14 cellular contexts compared by ENCODE assay signal in genomic region chr9:97413462-97413861, GRCh38. TPM values are rescaled to one million over a fixed set of nuclear protein-coding genes. Genes with fewer than 3 reads are reported as not detected.
DNase-seq lines count a peak whose midpoint lies in the region; FAIRE-seq and TF ChIP-seq lines count a peak whose summit lies in the region.
"Had no signal": no experiment of that assay in that cellular context is flagged by ENCODE, and none has a peak within 500 bp of the region (broad histone marks: within the 10 kb centered on the region; RNA-seq: fewer than 3 reads in every experiment).

No MANE protein-coding gene starts in this region.

- H3K27me3 ChIP-seq in BLaER1 (no peaks in the 10 kb centered on the region), GM06990 (replicated peaks; ENCODE audit: control insufficient read depth, insufficient read depth, low read length) (no peaks in the 10 kb centered on the region), muscle layer of duodenum (ENCODE audit: low read depth, low read length) (no peaks in the 10 kb centered on the region), thyroid gland (no peaks in the 10 kb centered on the region), small intestine (ENCODE audit: control insufficient read depth in 2 of 2, insufficient read depth in 2 of 2, low read length in 2 of 2) (no peaks in the 10 kb centered on the region)
- H3K27me3 ChIP-seq: gastrocnemius medialis had no signal

- H3K27ac Mint-ChIP-seq in activated naive CD8-positive, alpha-beta T cell treated with anti-CD3 and anti-CD28 coated beads for 36 hours, result no peak overlapping the region

- H3K4me3 Mint-ChIP-seq in activated naive CD8-positive, alpha-beta T cell treated with anti-CD3 and anti-CD28 coated beads for 36 hours, result peak overlapping the region; percentile 11

- DNase-seq in GM06990 (ENCODE audit: extremely low read depth, insufficient read length), result no peak
- DNase-seq in activated naive CD8-positive, alpha-beta T cell treated with anti-CD3 and anti-CD28 coated beads for 36 hours, result no peak
- DNase-seq in thyroid gland, result no peak
- DNase-seq in small intestine, result no peak
- no peak for DNase-seq in NCI-H128 (lab: John Stamatoyannopoulos, UW; ENCODE audit: unreplicated experiment)
- no peak for DNase-seq in SKM-1 (lab: John Stamatoyannopoulos, UW; ENCODE audit: unreplicated experiment)
- DNase-seq: DMS79, gastrocnemius medialis, NCI-H226, right cardiac atrium, SHP77 treated with DMSO at 0.1 percent for 48 hours had no signal

- FAIRE-seq in small intestine (lab: Jason Lieb, UNC), result no peak
- FAIRE-seq: bronchial epithelial cell had no signal

- peaks cover 15% of the 10 kb centered on the region for H3K4me1 Mint-ChIP-seq in activated naive CD8-positive, alpha-beta T cell treated with anti-CD3 and anti-CD28 coated beads for 36 hours

- H3K4me1 ChIP-seq in BLaER1 (peaks cover 18% of the 10 kb centered on the region), muscle layer of duodenum (ENCODE audit: control insufficient read depth in 1 of 2, insufficient read depth in 2 of 2, low read length in 2 of 2) (peaks cover 4 to 5% of the 10 kb centered on the region in 2 donors), thyroid gland (peaks cover 7 to 8% of the 10 kb centered on the region in 2 donors), small intestine (ENCODE audit: control insufficient read depth in 2 of 2, insufficient read depth in 1 of 2, low read depth in 1 of 2, low read length in 1 of 2) (peaks cover 5 to 10% of the 10 kb centered on the region in 2 donors)

- 78 to 84% methylated on average over 4 of the region's 4 CpGs for WGBS in thyroid gland, 2 donors
- 20 to 56% (median 33%) methylated on average over 4 of the region's 4 CpGs for whole genome bisulfite sequencing in small intestine, 3 donors

- TF ChIP-seq CTCF in GM06990 (IDR thresholded peaks at IDR 0.05; ENCODE audit: insufficient read depth, low read length, poor library complexity, severe bottlenecking) (no peak), thyroid gland (IDR thresholded peaks at IDR 0.05) (no peak)

- peak overlapping the region; percentile 93 for H3K4me2 ChIP-seq in BLaER1

- H3K36me3 Mint-ChIP-seq in activated naive CD8-positive, alpha-beta T cell treated with anti-CD3 and anti-CD28 coated beads for 36 hours, result no peaks in the 10 kb centered on the region

- H3K9me3 Mint-ChIP-seq in activated naive CD8-positive, alpha-beta T cell treated with anti-CD3 and anti-CD28 coated beads for 36 hours, result no peaks in the 10 kb centered on the region

- intact Hi-C loops in thyroid gland (cut with DNase I), result no loop called here

- peaks cover 7% of the 10 kb centered on the region for H3K27me3 Mint-ChIP-seq in activated naive CD8-positive, alpha-beta T cell treated with anti-CD3 and anti-CD28 coated beads for 36 hours

- H3K9me3 ChIP-seq in BLaER1, result peaks cover 3% of the 10 kb centered on the region; the same call in 1 of the 2 replicates
- no peaks in the 10 kb centered on the region for H3K9me3 ChIP-seq in muscle layer of duodenum (ENCODE audit: control insufficient read depth in 1 of 2, low read length in 2 of 2)
- H3K9me3 ChIP-seq in thyroid gland, result no peaks in the 10 kb centered on the region
- H3K9me3 ChIP-seq in small intestine (ENCODE audit: control insufficient read depth, low read depth), result no peaks in the 10 kb centered on the region
- H3K9me3 ChIP-seq: gastrocnemius medialis had no signal

- H3K27ac ChIP-seq in BLaER1 (no peak overlapping the region), muscle layer of duodenum (ENCODE audit: low read length) (peak overlapping the region; percentile 8), thyroid gland (peak overlapping the region in 1 of 3 donors; percentile 91), small intestine (ENCODE audit: low read depth in 1 of 2, low read length in 1 of 2) (peak overlapping the region in 1 of 2 donors; percentile 3)

- H3K36me3 ChIP-seq in BLaER1 (no peaks in the 10 kb centered on the region), GM06990 (ENCODE audit: control insufficient read depth, insufficient read depth, low read length) (no peaks in the 10 kb centered on the region), muscle layer of duodenum (ENCODE audit: control insufficient read depth in 1 of 2, insufficient read depth in 2 of 2, low read length in 2 of 2) (no peaks in the 10 kb centered on the region), thyroid gland (no peaks in the 10 kb centered on the region), small intestine (ENCODE audit: control insufficient read depth in 2 of 2, insufficient read depth in 2 of 2, low read length in 2 of 2) (no peaks in the 10 kb centered on the region)
- H3K36me3 ChIP-seq: gastrocnemius medialis had no signal

- H3K4me3 ChIP-seq in BLaER1 (peak overlapping the region; percentile 98; the same call in 1 of the 2 replicates), GM06990 (replicated peaks; ENCODE audit: low read depth, low read length) (peak overlapping the region; percentile 84), muscle layer of duodenum (ENCODE audit: low read depth in 1 of 2, low read length in 2 of 2) (peak overlapping the region in 1 of 2 donors; percentile 88), thyroid gland (replicated peaks in 1 of 3) (no peak overlapping the region), small intestine (ENCODE audit: low read depth in 1 of 2, low read length in 2 of 2) (peak overlapping the region in 1 of 2 donors; percentile 95)

- H4K20me1 ChIP-seq in BLaER1, result peaks cover 52% of the 10 kb centered on the region

- peak overlapping the region; percentile 86; the same call in 1 of the 2 replicates for H3K9ac ChIP-seq in BLaER1

- TF ChIP-seq POLR2A in thyroid gland (IDR thresholded peaks at IDR 0.05), result no peak

RNA-seq across cellular contexts. Expression of gene TDRD7, which starts 1.6 kb away (rescaled TPM):
- 1 to 10 TPM; 4.1 to 4.5 TPM for total RNA-seq in activated naive CD8-positive, alpha-beta T cell treated with anti-CD3 and anti-CD28 coated beads for 36 hours
- 10 to 100 TPM in 3 of 4 donors, 1 to 10 TPM in 1; 9.9 to 12.8 (median 11.4) TPM for total RNA-seq in thyroid gland
- 10 to 100 TPM; 15.2 to 23.9 (median 16.8) TPM for polyA plus RNA-seq in small intestine

Comparison
In these comparisons a context has a peak if more than half of its experiments do, and no peak if none do; other contexts are left out.
1. H3K4me3 ChIP-seq: peak in BLaER1 (single experiment) and GM06990 (single experiment); none in thyroid gland (0 of 3).